In genomic region chr19:56333506-56333905, GRCh38 we compare ENCODE assay signal across 8 cellular contexts. TPM values are rescaled to one million over a fixed set of nuclear protein-coding genes. Genes with fewer than 3 reads are reported as not detected.
A peak's percentile ranks its signal among the peaks of the same experiment; 100 is the strongest.
DNase-seq lines count a peak whose midpoint lies in the region; ATAC-seq lines count a peak whose summit lies in the region.

No MANE protein-coding gene starts in this region.

- H3K27me3 Mint-ChIP-seq in activated naive CD4-positive, alpha-beta T cell treated with anti-CD3 and anti-CD28 coated beads for 36 hours (ENCODE audit: low read depth) = no peaks in the 10 kb centered on the region

- no peak overlapping the region for H3K27ac Mint-ChIP-seq in activated naive CD4-positive, alpha-beta T cell treated with anti-CD3 and anti-CD28 coated beads for 36 hours

- no peak overlapping the region for H3K4me3 Mint-ChIP-seq in activated naive CD4-positive, alpha-beta T cell treated with anti-CD3 and anti-CD28 coated beads for 36 hours

- H3K36me3 Mint-ChIP-seq in activated naive CD4-positive, alpha-beta T cell treated with anti-CD3 and anti-CD28 coated beads for 36 hours (ENCODE audit: low read depth) = no peaks in the 10 kb centered on the region

- peak; percentile 50 for ATAC-seq in HG03280 (IDR thresholded peaks at IDR 0.05; ENCODE audit: unreplicated experiment)
- ATAC-seq in HG02885 (IDR thresholded peaks at IDR 0.05; ENCODE audit: poor library complexity, unreplicated experiment) = no peak
- ATAC-seq in HG03175 (IDR thresholded peaks at IDR 0.05; ENCODE audit: unreplicated experiment) = no peak

- CTCF ChIA-PET in activated naive CD4-positive, alpha-beta T cell treated with anti-CD3 and anti-CD28 coated beads for 36 hours (lab: Charles Lee) = interaction anchor here (0.6 to 2.8 kb wide), 16 partner anchors 11 to 269 kb away, joined by 3 to 40 read pairs (median 5); no protein-coding TSS in a partner anchor

- peaks cover 6% of the 10 kb centered on the region for H3K9me3 Mint-ChIP-seq in activated naive CD4-positive, alpha-beta T cell treated with anti-CD3 and anti-CD28 coated beads for 36 hours

- intact Hi-C loops in activated naive CD4-positive, alpha-beta T cell treated with anti-CD3 and anti-CD28 coated beads for 36 hours (cut with micrococcal nuclease) = loop anchor here (1.0 to 2.0 kb wide), 2 partner anchors 80 to 257 kb away; no protein-coding TSS in a partner anchor

- DNase-seq in DMS114 treated with DMSO at 0.1 percent for 48 hours (lab: John Stamatoyannopoulos, UW; ENCODE audit: unreplicated experiment) (peak; percentile 70), NOMO-1 treated with DMSO at 0.1 percent for 48 hours (lab: John Stamatoyannopoulos, UW; ENCODE audit: unreplicated experiment) (peak; percentile 72), islet precursor cell (peak; percentile 60)
- DNase-seq in activated naive CD4-positive, alpha-beta T cell treated with anti-CD3 and anti-CD28 coated beads for 36 hours = peak; percentile 66
- DNase-seq in stimulated activated naive CD4-positive, alpha-beta T cell treated with Interleukin-2 at 50 U/mL for 16 hours (lab: John Stamatoyannopoulos, UW) = peak; percentile 7

- no peaks in the 10 kb centered on the region for H3K4me1 Mint-ChIP-seq in activated naive CD4-positive, alpha-beta T cell treated with anti-CD3 and anti-CD28 coated beads for 36 hours (ENCODE audit: low read depth)

RNA-seq across cellular contexts. Expression of gene ZSCAN5A, which starts 18.9 kb away (rescaled TPM):
- total RNA-seq in activated naive CD4-positive, alpha-beta T cell treated with anti-CD3 and anti-CD28 coated beads for 36 hours = 1 to 10 TPM; 3.7 to 4.1 TPM

RNA-seq across cellular contexts. Expression of gene ZNF582, which starts 59.8 kb away (rescaled TPM):
- total RNA-seq in activated naive CD4-positive, alpha-beta T cell treated with anti-CD3 and anti-CD28 coated beads for 36 hours = 1 to 10 TPM; 1.1 to 2.2 TPM

Comparison
In these comparisons a context has a peak if more than half of its experiments do, and no peak if none do; other contexts are left out.
1. DNase-seq: peak in every context shown above with its lines; median percentile 72 in NOMO-1 treated with DMSO at 0.1 percent for 48 hours; 70 in DMS114 treated with DMSO at 0.1 percent for 48 hours; 66 in activated naive CD4-positive, alpha-beta T cell treated with anti-CD3 and anti-CD28 coated beads for 36 hours; 60 in islet precursor cell; 7 in stimulated activated naive CD4-positive, alpha-beta T cell treated with Interleukin-2 at 50 U/mL for 16 hours.